ENCODE assay signal across 8 cellular contexts in genomic region chr16:5097470-5098220, GRCh38. TPM values are rescaled to one million over a fixed set of nuclear protein-coding genes. Genes with fewer than 3 reads are reported as not detected.
DNase-seq lines count a peak whose midpoint lies in the region; ATAC-seq and TF ChIP-seq lines count a peak whose summit lies in the region.
"Not testable (repeated sequence)": the region's sequence is repeated elsewhere in the genome, so short reads cannot be mapped to it uniquely, and the experiment has no call there.

Gene EEF2KMT, minus strand, starts transcription at chr16:5097795. Its CDS starts 56 bp downstream, at chr16:5097739.

- peak within 1 kb of the TSS; percentile 16 for H4K8ac ChIP-seq in trophoblast cell (ENCODE audit: low read depth, low read length)

- H4K91ac ChIP-seq in trophoblast cell (ENCODE audit: low read depth, low read length) = peak within 1 kb of the TSS; percentile 19

- H2BK12ac ChIP-seq in trophoblast cell (ENCODE audit: low read length) = not testable (repeated sequence)

- H3K27ac ChIP-seq in adrenal gland (peak within 1 kb of the TSS in 4 of 5 donors; percentile 65 to 83 (median 70)), trophoblast cell (ENCODE audit: low read depth, low read length) (peak within 1 kb of the TSS; percentile 41), tibial nerve (peak within 1 kb of the TSS; percentile 74 to 89 (median 86))

- not testable (repeated sequence) for H4K12ac ChIP-seq in trophoblast cell (ENCODE audit: low read depth, low read length)

- not testable (repeated sequence) for H3K27me3 ChIP-seq in adrenal gland; trophoblast cell (ENCODE audit: insufficient read depth, low read length); tibial nerve

- 0 to 1% (median 0%) methylated on average over 3 to 66 of the region's 67 CpGs for WGBS in adrenal gland, 4 donors
- WGBS in trophoblast cell (ENCODE audit: extremely low coverage, insufficient coverage, insufficient read length) = no CpG with 5 or more reads among the region's 67 CpGs
- WGBS in tibial nerve, 2 donors = 0 to 1% methylated on average over 26 to 33 of the region's 67 CpGs

- H3K23ac ChIP-seq in trophoblast cell (ENCODE audit: low read length) = not testable (repeated sequence)

- peak within 1 kb of the TSS; percentile 64 for H3K14ac ChIP-seq in trophoblast cell (ENCODE audit: low read length)

- H3K18ac ChIP-seq in trophoblast cell (ENCODE audit: low read length) = peak within 1 kb of the TSS; percentile 55

- not testable (repeated sequence) for H2BK120ac ChIP-seq in trophoblast cell (ENCODE audit: insufficient read depth, low read length, poor library complexity)

- peak within 1 kb of the TSS; percentile 1 for H3K4ac ChIP-seq in trophoblast cell (ENCODE audit: low read depth, low read length)

- H3K4me3 ChIP-seq in GM12864 (ENCODE audit: low read depth, low read length) (peak within 1 kb of the TSS; percentile 66), adrenal gland (peak within 1 kb of the TSS; percentile 15 to 96 (median 70)), trophoblast cell (ENCODE audit: low read depth, low read length) (peak within 1 kb of the TSS; percentile 88), tibial nerve (peak within 1 kb of the TSS; percentile 67 to 84 (median 73))

- peak; percentile 14 to 39 for TF ChIP-seq POLR2A in adrenal gland (IDR thresholded peaks at IDR 0.05)
- not testable (repeated sequence) for TF ChIP-seq POLR2A in tibial nerve (IDR thresholded peaks at IDR 0.05)

- peak within 1 kb of the TSS; percentile 84 for H3K4me2 ChIP-seq in trophoblast cell (ENCODE audit: low read length)

- H2AFZ ChIP-seq in trophoblast cell (ENCODE audit: insufficient read depth, low read length, poor library complexity) = peak within 1 kb of the TSS; percentile 75

- H3K9me3 ChIP-seq in adrenal gland (replicated peaks in 1 of 3); trophoblast cell (ENCODE audit: insufficient read depth, low read depth, low read length); tibial nerve: not testable (repeated sequence)

- not testable (repeated sequence) for TF ChIP-seq CTCF in GM12864 (IDR thresholded peaks at IDR 0.05; ENCODE audit: low read depth, low read length, missing control alignments); adrenal gland (IDR thresholded peaks at IDR 0.05); tibial nerve (IDR thresholded peaks at IDR 0.05)

- H3K9ac ChIP-seq in trophoblast cell (ENCODE audit: low read length) = peak within 1 kb of the TSS; percentile 73

- not testable (repeated sequence) for H3K79me1 ChIP-seq in trophoblast cell (ENCODE audit: low read length)

- DNase-seq in GM12864 (ENCODE audit: low read depth) = peak; percentile 94
- DNase-seq in NCI-H1436 (lab: John Stamatoyannopoulos, UW) = peak; percentile 99
- peak; percentile 99 for DNase-seq in SW480 (ENCODE audit: low spot score)
- peak; percentile 100 for DNase-seq in adrenal gland
- DNase-seq in cardiac septum (ENCODE audit: low spot score) = peak; percentile 99
- DNase-seq in trophoblast cell = peak; percentile 98 to 100
- DNase-seq in tibial nerve (ENCODE audit: low spot score in 2 of 2) = peak; percentile 98 to 99

- peak; percentile 100 for ATAC-seq in HG02798 (IDR thresholded peaks at IDR 0.05; ENCODE audit: poor library complexity, unreplicated experiment)

- not testable (repeated sequence) for H3K4me1 ChIP-seq in adrenal gland (replicated peaks in 1 of 2); trophoblast cell (ENCODE audit: control insufficient read depth in 1 of 2, insufficient read depth in 2 of 2, low read length in 2 of 2)
- H3K4me1 ChIP-seq in tibial nerve = peaks cover 0 to 17% (median 1%) of the 10 kb centered on the region in 4 donors

- not testable (repeated sequence) for H3K36me3 ChIP-seq in adrenal gland (replicated peaks in 1 of 2); trophoblast cell (ENCODE audit: control insufficient read depth in 1 of 2, insufficient read depth in 2 of 2, low read length in 2 of 2); tibial nerve

- H3K79me2 ChIP-seq in trophoblast cell (ENCODE audit: control insufficient read depth, insufficient read depth, low read length, poor library complexity) = not testable (repeated sequence)

- H2BK5ac ChIP-seq in trophoblast cell (ENCODE audit: low read depth, low read length, poor library complexity) = peak within 1 kb of the TSS; percentile 14

- not testable (repeated sequence) for TF ChIP-seq EP300 in tibial nerve (IDR thresholded peaks at IDR 0.05)

- intact Hi-C loops in adrenal gland (cut with DNase I); cardiac septum (cut with DNase I): not testable (repeated sequence)

- H2AK5ac ChIP-seq in trophoblast cell (ENCODE audit: low read length) = not testable (repeated sequence)

RNA-seq across cellular contexts. Expression of gene EEF2KMT, which starts in this region (rescaled TPM):
- total RNA-seq in adrenal gland (10 to 100 TPM in 5 of 8 donors, 1 to 10 TPM in 3; 7.7 to 19.5 (median 10.9) TPM), cardiac septum (6.1 TPM), tibial nerve (10 to 100 TPM in 1 of 4 donors, 1 to 10 TPM in 3; 4.8 to 10.8 (median 7.9) TPM)
- 10 to 100 TPM in 1 of 3 donors, 1 to 10 TPM in 2; 7.0 to 11.8 (median 7.2) TPM for polyA plus RNA-seq in adrenal gland
- polyA plus RNA-seq in trophoblast cell (2013) = 4.8 and 5.0 TPM in 2 replicates

Comparison
In these comparisons a context has a peak if more than half of its experiments do, and no peak if none do; other contexts are left out.
1. Peak in every context shown above with its lines: DNase-seq, ATAC-seq, H3K4me3 ChIP-seq and H3K27ac ChIP-seq.